Comparison of ENCODE assay signal across 17 cellular contexts in the genomic region with DNA sequence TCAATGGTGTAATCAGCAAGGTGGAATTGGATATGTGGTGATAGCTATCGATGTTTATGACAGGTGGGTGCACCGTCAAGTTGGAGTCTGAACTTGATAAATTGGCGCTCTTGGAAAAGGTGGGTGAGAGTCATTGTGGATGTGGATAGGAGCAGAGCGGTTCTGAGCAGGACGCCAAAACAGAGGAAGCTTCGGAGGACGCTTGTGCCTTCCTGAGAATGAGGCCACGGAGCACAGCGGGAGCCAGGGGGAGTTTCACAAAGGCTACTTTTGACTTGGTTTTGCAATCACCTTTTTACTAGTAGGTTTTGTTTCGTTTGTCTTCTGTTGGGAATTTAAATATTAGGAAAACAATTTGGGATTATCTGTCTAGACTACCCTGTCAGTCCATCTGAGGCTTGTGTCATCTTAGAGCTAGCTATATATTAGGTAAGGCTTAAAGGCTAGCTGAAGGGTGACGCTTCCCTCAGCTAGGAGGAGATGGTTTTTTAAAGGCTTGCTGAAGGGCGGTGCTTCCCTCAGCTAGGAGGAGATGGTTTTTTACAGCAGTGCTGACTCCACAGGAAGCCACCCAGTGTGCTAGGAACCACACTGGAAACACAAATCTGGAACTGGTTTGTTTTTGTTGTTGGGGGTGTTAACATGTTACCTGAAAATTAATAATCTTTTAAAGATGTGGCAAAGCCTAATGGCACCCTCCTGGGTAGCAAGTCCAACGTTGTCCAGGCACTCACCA.
"Had no signal": no experiment of that assay in that cellular context is flagged by ENCODE, and none has a peak within 500 bp of the region (broad histone marks: within the 10 kb centered on the region; RNA-seq: fewer than 3 reads in every experiment).

No MANE protein-coding gene starts in this region.

- H3K36me3 ChIP-seq: cardiac muscle cell, gastrocnemius medialis, left ventricle myocardium inferior, ovary, prostate gland, upper lobe of left lung had no signal

- ATAC-seq: gastrocnemius medialis; natural killer cell treated with Interleukin-12 subunit alpha and Interleukin-12 subunit beta and Interleukin-15 and Interleukin-18, amount 100 ng/mL, for 72 hours; right cardiac atrium had no signal

- H3K9me3 ChIP-seq: gastrocnemius medialis, ovary, prostate gland, upper lobe of left lung had no signal

- H3K27me3 ChIP-seq: gastrocnemius medialis, ovary, upper lobe of left lung had no signal

- H3K4me3 ChIP-seq: cardiac muscle cell, gastrocnemius medialis, left ventricle myocardium inferior, ovary, prostate gland, upper lobe of left lung had no signal

- H3K4me1 ChIP-seq: gastrocnemius medialis, left ventricle myocardium inferior, prostate gland, upper lobe of left lung had no signal

- DNase-seq: activated CD8-positive, alpha-beta memory T cell treated with anti-CD3 and anti-CD28 coated beads, Interleukin-2, amount 50 U/mL, for 48 hours; activated effector memory CD4-positive, alpha-beta T cell treated with anti-CD3 and anti-CD28 coated beads, Interleukin-2, amount 50 U/mL, for 16 hours; activated naive CD4-positive, alpha-beta T cell treated with anti-CD3 and anti-CD28 coated beads, Interleukin-2, amount 10 ng/mL, durations not matched to agents 7 days and 5 days; activated T-cell treated with anti-CD3 and anti-CD28 coated beads, Interleukin-2, amount 50 U/mL, for 48 hours; effector CD8-positive, alpha-beta T cell; gastrocnemius medialis; hippocampal formation; left ventricle myocardium inferior; ovary; right cardiac atrium; stimulated activated CD4-positive, alpha-beta T cell treated with anti-CD3 and anti-CD28 coated beads, Interleukin-4, amount 100 ng/mL, for 24 hours; stimulated activated naive CD4-positive, alpha-beta T cell treated with Interleukin-2 at 50 U/mL for 16 hours; T-helper 1 cell; upper lobe of left lung had no signal

- H3K27ac ChIP-seq: cardiac muscle cell, gastrocnemius medialis, left ventricle myocardium inferior, ovary, prostate gland, upper lobe of left lung had no signal
